ENCODE assay signal across 1 cellular context in genomic region chr7:107017965-107018714, GRCh38.
TF ChIP-seq lines count a peak whose summit lies in the region.

No MANE protein-coding gene starts in this region.

TF ChIP-seq in K562, 482 proteins besides CTCF, POLR2A, EP300 and RAD21 (continued from another document and continues in another):
- TF ChIP-seq ZMIZ1 (IDR thresholded peaks at IDR 0.05; ENCODE audit: low read depth in 2 of 2, low read length in 2 of 2) = no peak
- no peak for TF ChIP-seq NCOA1 (IDR thresholded peaks at IDR 0.05; ENCODE audit: low read depth)
- no peak for TF ChIP-seq HMGN3 (IDR thresholded peaks at IDR 0.05; ENCODE audit: borderline replicate concordance, extremely low read depth, insufficient read length, low read depth, low read length)
- peak; percentile 67 for TF ChIP-seq ZNF668 (CRISPR knock-in tag; IDR thresholded peaks at IDR 0.05)
- no peak for TF ChIP-seq CGGBP1 (CRISPR knock-in tag; IDR thresholded peaks at IDR 0.05)
- TF ChIP-seq ZNF655 (CRISPR knock-in tag; IDR thresholded peaks at IDR 0.05) = no peak
- no peak for TF ChIP-seq FOXA1 (IDR thresholded peaks at IDR 0.05; ENCODE audit: borderline replicate concordance)
- TF ChIP-seq SAP30 (IDR thresholded peaks at IDR 0.05; ENCODE audit: borderline replicate concordance, insufficient read depth, low read depth, low read length, poor library complexity, severe bottlenecking) = no peak
- TF ChIP-seq GATAD2B (IDR thresholded peaks at IDR 0.05; ENCODE audit: borderline replicate concordance) = no peak
- peak; percentile 56 for TF ChIP-seq RBM25 (IDR thresholded peaks at IDR 0.05; ENCODE audit: low read depth, low read length, severe bottlenecking)
- TF ChIP-seq ZNF785 (CRISPR knock-in tag; IDR thresholded peaks at IDR 0.05) = no peak
- TF ChIP-seq HDGF (IDR thresholded peaks at IDR 0.05) = no peak
- TF ChIP-seq YY1 (IDR thresholded peaks at IDR 0.05; ENCODE audit: borderline replicate concordance in 1 of 3, control insufficient read depth in 1 of 3, extremely low read depth in 1 of 3, insufficient read depth in 3 of 3, insufficient read length in 1 of 3, insufficient replicate concordance in 2 of 3, low read depth in 1 of 3, low read length in 2 of 3) = peak in 1 of 3 experiments; percentile 10
- TF ChIP-seq SLC30A9 (CRISPR knock-in tag; IDR thresholded peaks at IDR 0.05) = no peak
- TF ChIP-seq XRCC4 (IDR thresholded peaks at IDR 0.05; ENCODE audit: extremely low read depth, insufficient read depth, insufficient read length) = no peak
- peak; percentile 56 for TF ChIP-seq ZNF239 (CRISPR knock-in tag; IDR thresholded peaks at IDR 0.05)
- TF ChIP-seq CBFA2T3 (IDR thresholded peaks at IDR 0.05) = peak; percentile 57; the same call in 1 of the 2 replicates
- no peak for TF ChIP-seq SIX5 (IDR thresholded peaks at IDR 0.05; ENCODE audit: borderline replicate concordance in 1 of 2, insufficient read depth in 1 of 2, low read depth in 1 of 2, low read length in 2 of 2)
- TF ChIP-seq KAT2B (IDR thresholded peaks at IDR 0.05; ENCODE audit: low read depth, low read length) = no peak
- TF ChIP-seq ZBTB11 (CRISPR knock-in tag; IDR thresholded peaks at IDR 0.05) = no peak
- TF ChIP-seq ZZZ3 (IDR thresholded peaks at IDR 0.05) = no peak
- 0 out of 2 replicates have a peak, but pooled peaks have one; percentile 55 for TF ChIP-seq ELF2 (CRISPR knock-in tag; IDR thresholded peaks at IDR 0.05)
- TF ChIP-seq NBN (IDR thresholded peaks at IDR 0.05; ENCODE audit: low read depth) = peak; percentile 13
- TF ChIP-seq WHSC1 (IDR thresholded peaks at IDR 0.05; ENCODE audit: low read length) = no peak
- TF ChIP-seq ZNF280A (IDR thresholded peaks at IDR 0.05; ENCODE audit: low read depth, partially characterized antibody) = no peak
- no peak for TF ChIP-seq ZNF512 (tag; IDR thresholded peaks at IDR 0.05)
- TF ChIP-seq RNF219 (CRISPR knock-in tag; IDR thresholded peaks at IDR 0.05) = no peak
- TF ChIP-seq ARHGAP35 (IDR thresholded peaks at IDR 0.05; ENCODE audit: partially characterized antibody) = no peak
- peak in 1 of 2 experiments; percentile 75; a peak in 2 of 4 replicates for TF ChIP-seq RCOR1 (IDR thresholded peaks at IDR 0.05; ENCODE audit: borderline replicate concordance in 1 of 2, low read depth in 2 of 2, low read length in 2 of 2)
- TF ChIP-seq MNT (conservative IDR thresholded peaks at IDR 0.05) = no peak
- 0 out of 2 replicates have a peak, but pooled peaks have one; percentile 20 for TF ChIP-seq CREM (IDR thresholded peaks at IDR 0.05; ENCODE audit: low read depth)
- no peak for TF ChIP-seq ZNF609 (CRISPR knock-in tag; IDR thresholded peaks at IDR 0.05; ENCODE audit: borderline replicate concordance)
- no peak; a peak in 1 of 4 replicates for TF ChIP-seq CSDE1 (IDR thresholded peaks at IDR 0.05)
- peak; percentile 84 for TF ChIP-seq EP400 (IDR thresholded peaks at IDR 0.05)
- no peak for TF ChIP-seq FOXK2 (conservative IDR thresholded peaks at IDR 0.05 in 1 of 2, IDR thresholded peaks at IDR 0.05 in 1 of 2; ENCODE audit: low read depth in 2 of 2)
- no peak for TF ChIP-seq ZBTB8A (IDR thresholded peaks at IDR 0.05; ENCODE audit: partially characterized antibody)
